8 cellular contexts compared by ENCODE assay signal in the genomic region with DNA sequence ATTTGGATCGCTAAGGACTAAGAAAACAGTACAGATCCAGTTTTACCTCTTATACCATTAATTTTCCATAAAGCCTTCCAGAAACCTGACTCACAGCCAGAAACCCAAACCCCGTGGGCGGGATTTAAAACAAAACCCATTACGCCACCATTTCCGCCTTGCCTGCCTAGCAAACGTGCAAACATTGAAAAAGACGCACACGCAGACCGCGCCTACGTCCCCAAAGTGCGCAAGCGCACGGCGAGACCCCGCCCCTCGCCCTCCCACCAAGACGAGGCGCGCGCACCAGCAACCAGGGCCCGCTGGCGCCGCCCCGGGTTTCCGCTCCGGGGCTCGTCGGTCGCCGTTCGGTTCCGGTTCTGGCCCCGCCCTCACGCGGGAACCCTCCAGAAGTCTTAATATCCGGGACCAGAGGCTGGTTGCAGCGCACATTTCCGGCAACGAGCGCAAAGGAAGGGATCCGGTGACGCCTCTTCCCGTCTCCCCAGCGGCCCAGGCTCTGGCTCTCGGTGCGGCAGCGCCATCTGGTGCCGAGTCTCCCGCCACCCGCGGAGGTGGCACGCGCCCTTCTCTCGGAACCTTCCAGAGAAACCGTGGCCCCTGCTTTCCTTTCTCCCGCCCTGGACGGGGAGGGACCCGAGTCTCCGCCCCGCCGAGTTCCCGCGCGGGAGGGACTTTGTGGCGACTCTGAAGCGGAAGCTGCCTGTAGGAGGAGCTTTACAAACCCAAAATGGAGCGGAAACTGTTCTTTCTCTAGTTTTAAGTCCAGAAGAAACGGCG.
DNase-seq lines count a peak whose midpoint lies in the region; ATAC-seq and TF ChIP-seq lines count a peak whose summit lies in the region.

No MANE protein-coding gene starts in this region.

- no peaks in the 10 kb centered on the region for H3K9me3 ChIP-seq in RWPE2 (ENCODE audit: severe bottlenecking)

- H3K36me3 Mint-ChIP-seq in nephron (ENCODE audit: low read depth): no peaks in the 10 kb centered on the region
- H3K36me3 Mint-ChIP-seq in stimulated activated naive CD8-positive, alpha-beta T cell treated with anti-CD3 and anti-CD28 coated beads, Interleukin-15, Interleukin-2, amounts not matched to agents 100 ng/mL and 50 ng/mL, for 24 hours (ENCODE audit: low read depth): peaks cover 4% of the 10 kb centered on the region

- no peaks in the 10 kb centered on the region for H3K27me3 ChIP-seq in RWPE2 (ENCODE audit: insufficient read depth, poor library complexity, severe bottlenecking)

- peak overlapping the region; percentile 100 for H3K27ac Mint-ChIP-seq in nephron
- peak overlapping the region; percentile 95 for H3K27ac Mint-ChIP-seq in stimulated activated naive CD8-positive, alpha-beta T cell treated with anti-CD3 and anti-CD28 coated beads, Interleukin-15, Interleukin-2, amounts not matched to agents 100 ng/mL and 50 ng/mL, for 24 hours

- peak; percentile 78 for TF ChIP-seq CTCF in LNCaP clone FGC (IDR thresholded peaks at IDR 0.05; ENCODE audit: control insufficient read depth, extremely low read depth, insufficient read depth)
- TF ChIP-seq CTCF in RWPE2 (IDR thresholded peaks at IDR 0.05; ENCODE audit: poor library complexity, severe bottlenecking): peak; percentile 93
- TF ChIP-seq CTCF in fibroblast of the aortic adventitia (IDR thresholded peaks at IDR 0.05; ENCODE audit: insufficient read depth, low read length): peak; percentile 83
- peak; percentile 81 to 98 (median 90) for TF ChIP-seq CTCF in nephron (IDR thresholded peaks at IDR 0.05; ENCODE audit: unreplicated experiment in 3 of 3)

- DNase-seq in ELR (ENCODE audit: low read depth) (peak; percentile 99), H4 (ENCODE audit: low spot score) (peak; percentile 94), LNCaP clone FGC (ENCODE audit: low read depth) (peak; percentile 98), RWPE2 (ENCODE audit: low spot score) (peak; percentile 95), fibroblast of the aortic adventitia (ENCODE audit: low read depth) (peak; percentile 100)
- DNase-seq in activated effector memory CD4-positive, alpha-beta T cell treated with anti-CD3 and anti-CD28 coated beads, Interleukin-2, amount 50 U/mL, for 16 hours: peak; percentile 100

- H3K27me3 Mint-ChIP-seq in nephron (ENCODE audit: low read depth): no peaks in the 10 kb centered on the region
- H3K27me3 Mint-ChIP-seq in stimulated activated naive CD8-positive, alpha-beta T cell treated with anti-CD3 and anti-CD28 coated beads, Interleukin-15, Interleukin-2, amounts not matched to agents 100 ng/mL and 50 ng/mL, for 24 hours: no peaks in the 10 kb centered on the region

- peaks cover 64% of the 10 kb centered on the region for H3K4me1 Mint-ChIP-seq in nephron
- H3K4me1 Mint-ChIP-seq in stimulated activated naive CD8-positive, alpha-beta T cell treated with anti-CD3 and anti-CD28 coated beads, Interleukin-15, Interleukin-2, amounts not matched to agents 100 ng/mL and 50 ng/mL, for 24 hours (ENCODE audit: low read depth): peaks cover 68% of the 10 kb centered on the region

- no peaks in the 10 kb centered on the region for H3K9me3 Mint-ChIP-seq in nephron
- no peaks in the 10 kb centered on the region for H3K9me3 Mint-ChIP-seq in stimulated activated naive CD8-positive, alpha-beta T cell treated with anti-CD3 and anti-CD28 coated beads, Interleukin-15, Interleukin-2, amounts not matched to agents 100 ng/mL and 50 ng/mL, for 24 hours

- ATAC-seq in RWPE2 (ENCODE audit: low read depth): peak; percentile 92

- H3K36me3 ChIP-seq in RWPE2 (ENCODE audit: low read depth): no peaks in the 10 kb centered on the region

- H3K4me3 ChIP-seq in LNCaP clone FGC (ENCODE audit: low read depth, low read length) (peak overlapping the region; percentile 50), RWPE2 (ENCODE audit: severe bottlenecking) (peak overlapping the region; percentile 36), fibroblast of the aortic adventitia (ENCODE audit: low read depth, low read length) (peak overlapping the region; percentile 66)

- peaks cover 16% of the 10 kb centered on the region for H3K4me1 ChIP-seq in RWPE2 (ENCODE audit: insufficient read depth, poor library complexity, severe bottlenecking)

- H3K27ac ChIP-seq in RWPE2 (ENCODE audit: poor library complexity, severe bottlenecking): peak overlapping the region; percentile 95

- H3K4me3 Mint-ChIP-seq in nephron: peak overlapping the region; percentile 87 to 95 (median 91)
- H3K4me3 Mint-ChIP-seq in stimulated activated naive CD8-positive, alpha-beta T cell treated with anti-CD3 and anti-CD28 coated beads, Interleukin-15, Interleukin-2, amounts not matched to agents 100 ng/mL and 50 ng/mL, for 24 hours: peak overlapping the region; percentile 86

Comparison
In these comparisons a context has a peak if more than half of its experiments do, and no peak if none do; other contexts are left out.
1. Peak in every context shown above with its lines: DNase-seq, ATAC-seq, H3K4me3 ChIP-seq and H3K27ac ChIP-seq.